ENCODE assay signal across 11 cellular contexts in the genomic region with DNA sequence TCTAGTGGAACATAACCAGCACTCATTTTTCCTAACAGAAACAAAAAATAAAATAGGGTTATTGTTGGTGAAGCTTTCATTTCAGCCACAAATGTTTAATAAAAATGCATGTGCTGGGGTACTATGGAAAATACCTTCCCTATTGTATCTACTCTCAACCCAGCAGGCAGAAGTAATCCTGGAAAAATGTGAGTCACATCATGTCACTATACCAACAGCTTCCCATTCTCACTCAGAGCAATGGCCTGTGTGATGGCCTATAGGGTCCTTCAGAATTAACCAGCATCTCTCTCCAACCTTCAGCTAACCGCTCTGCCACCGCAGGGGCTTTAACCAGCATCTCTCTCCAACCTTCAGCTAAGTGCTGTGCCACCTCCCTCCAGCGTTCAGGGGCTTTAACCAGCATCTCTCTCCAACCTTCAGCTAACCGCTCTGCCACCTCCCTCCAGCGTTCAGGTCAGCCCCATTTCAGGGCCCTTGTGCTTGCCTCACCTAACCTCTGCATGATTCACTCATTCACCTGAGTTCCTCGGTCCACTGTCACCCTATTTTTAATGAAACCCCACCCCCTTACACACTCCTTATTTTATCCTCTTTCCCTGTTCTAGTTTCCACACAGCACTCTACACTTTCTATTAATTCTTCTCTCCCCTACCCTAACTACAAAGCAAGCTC. TPM values are rescaled to one million over a fixed set of nuclear protein-coding genes. Genes with fewer than 3 reads are reported as not detected.
A peak's percentile ranks its signal among the peaks of the same experiment; 100 is the strongest.
DNase-seq lines count a peak whose midpoint lies in the region; ATAC-seq and TF ChIP-seq lines count a peak whose summit lies in the region.
"Had no signal": no experiment of that assay in that cellular context is flagged by ENCODE, and none has a peak within 500 bp of the region (broad histone marks: within the 10 kb centered on the region; RNA-seq: fewer than 3 reads in every experiment).

No MANE protein-coding gene starts in this region.

- H3K9me2 ChIP-seq in hepatocyte (replicated peaks; ENCODE audit: insufficient read depth) (no peaks in the 10 kb centered on the region), Karpas-422 (replicated peaks; ENCODE audit: insufficient read depth, low read length) (no peaks in the 10 kb centered on the region)

- peaks cover 50% of the 10 kb centered on the region for H3K4me1 Mint-ChIP-seq in MCF 10A (ENCODE audit: insufficient read depth, unreplicated experiment)
- peaks cover 57% of the 10 kb centered on the region for H3K4me1 Mint-ChIP-seq in stimulated activated effector memory CD8-positive, alpha-beta T cell treated with anti-CD3 and anti-CD28 coated beads, Interleukin-12 subunit alpha, Interleukin-12 subunit beta, amount 100 ng/mL, for 72 hours

- H3K27ac Mint-ChIP-seq in MCF 10A (ENCODE audit: low read depth, unreplicated experiment): no peak overlapping the region
- peak overlapping the region; percentile 57 for H3K27ac Mint-ChIP-seq in stimulated activated effector memory CD8-positive, alpha-beta T cell treated with anti-CD3 and anti-CD28 coated beads, Interleukin-12 subunit alpha, Interleukin-12 subunit beta, amount 100 ng/mL, for 72 hours

- peaks cover 100% of the 10 kb centered on the region for H3K79me2 ChIP-seq in hepatocyte
- peaks cover 99% of the 10 kb centered on the region for H3K79me2 ChIP-seq in Karpas-422 (ENCODE audit: low read length)

- CTCF ChIA-PET in MCF 10A (lab: Yijun Ruan, JAX): interaction anchor here (0.8 kb wide), 1 partner anchor 132 kb away, joined by 4 read pairs; no protein-coding TSS in a partner anchor

- peaks cover 0 to 14% of the 10 kb centered on the region in 2 donors for H3K4me1 ChIP-seq in breast epithelium
- peaks cover 17% of the 10 kb centered on the region for H3K4me1 ChIP-seq in hepatocyte (ENCODE audit: insufficient read depth)
- peaks cover 17% of the 10 kb centered on the region for H3K4me1 ChIP-seq in Karpas-422 (ENCODE audit: low read length)

- BruUV-seq in MCF 10A (replicated peaks; lab: Mats Ljungman, UMichigan): no TSS peak

- H3K36me3 ChIP-seq in breast epithelium (no peaks in the 10 kb centered on the region), hepatocyte (replicated peaks; ENCODE audit: insufficient read depth, low read depth) (no peaks in the 10 kb centered on the region), Karpas-422 (ENCODE audit: insufficient read depth, low read length) (peaks cover 10% of the 10 kb centered on the region)

- 76% methylated on average over 6 of the region's 6 CpGs for WGBS in hepatocyte (ENCODE audit: low lambda C conversion rate, missing lambda C conversion rate)

- no peak for ATAC-seq in stimulated activated effector memory CD8-positive, alpha-beta T cell treated with anti-CD3 and anti-CD28 coated beads, Interleukin-12 subunit alpha, Interleukin-12 subunit beta, amount 100 ng/mL, for 72 hours

- peak overlapping the region; percentile 56 for H3K4me2 ChIP-seq in hepatocyte
- H3K4me2 ChIP-seq in Karpas-422 (ENCODE audit: low read depth, low read length, poor library complexity, severe bottlenecking): no peak overlapping the region

- no peaks in the 10 kb centered on the region for H3K9me3 Mint-ChIP-seq in MCF 10A (ENCODE audit: unreplicated experiment)
- H3K9me3 Mint-ChIP-seq in stimulated activated effector memory CD8-positive, alpha-beta T cell treated with anti-CD3 and anti-CD28 coated beads, Interleukin-12 subunit alpha, Interleukin-12 subunit beta, amount 100 ng/mL, for 72 hours: no peaks in the 10 kb centered on the region

- TF ChIP-seq CTCF in MCF 10A (IDR thresholded peaks at IDR 0.05; ENCODE audit: unreplicated experiment): no peak
- TF ChIP-seq CTCF in breast epithelium (IDR thresholded peaks at IDR 0.05): no peak
- no peak for TF ChIP-seq CTCF in VCaP (conservative IDR thresholded peaks at IDR 0.05)
- no peak for TF ChIP-seq CTCF in hepatocyte (IDR thresholded peaks at IDR 0.05; ENCODE audit: poor library complexity)

- H3K9me3 ChIP-seq in breast epithelium: no peaks in the 10 kb centered on the region
- no peaks in the 10 kb centered on the region for H3K9me3 ChIP-seq in hepatocyte (ENCODE audit: low read depth)
- H3K9me3 ChIP-seq in Karpas-422 (ENCODE audit: low read length): no peaks in the 10 kb centered on the region

- H4K20me1 ChIP-seq in hepatocyte (ENCODE audit: insufficient read depth, poor library complexity, severe bottlenecking) (peaks cover 67% of the 10 kb centered on the region), Karpas-422 (ENCODE audit: insufficient read depth, low read depth, low read length) (0 out of 2 replicates have a peak, but pooled peaks cover 9% of the 10 kb centered on the region)

- no peaks in the 10 kb centered on the region for H3K27me3 ChIP-seq in breast epithelium
- H3K27me3 ChIP-seq in hepatocyte: no peaks in the 10 kb centered on the region
- no peaks in the 10 kb centered on the region for H3K27me3 ChIP-seq in Karpas-422 (ENCODE audit: low read length)

- H2AFZ ChIP-seq in hepatocyte (no peak overlapping the region), Karpas-422 (ENCODE audit: low read length) (no peak overlapping the region)

- H3K9ac ChIP-seq in Karpas-422 (ENCODE audit: low read length): no peak overlapping the region

- H3K27me3 Mint-ChIP-seq in MCF 10A (ENCODE audit: insufficient read depth, unreplicated experiment): no peaks in the 10 kb centered on the region

- DNase-seq in MCF 10A (ENCODE audit: unreplicated experiment) (peak; percentile 23), breast epithelium (ENCODE audit: low spot score in 2 of 2) (no peak), hepatocyte (ENCODE audit: low spot score) (peak; percentile 6), GF-D8 (lab: John Stamatoyannopoulos, UW) (no peak), Karpas-422 (no peak), SHP77 treated with DMSO at 0.1 percent for 48 hours (lab: John Stamatoyannopoulos, UW) (no peak)
- no peak for DNase-seq in stimulated activated effector memory CD8-positive, alpha-beta T cell treated with anti-CD3 and anti-CD28 coated beads, Interleukin-12 subunit alpha, Interleukin-12 subunit beta, amount 100 ng/mL, for 72 hours (ENCODE audit: low spot score in 2 of 2)
- DNase-seq: C1 segment of cervical spinal cord, kidney, NCI-H187 treated with DMSO at 0.1 percent for 48 hours had no signal

- intact Hi-C loops in MCF 10A (cut with micrococcal nuclease): no loop called here
- intact Hi-C loops in breast epithelium (cut with DNase I; ENCODE audit: low total_unique reads): no loop called here

- peaks cover 11% of the 10 kb centered on the region for H3K36me3 Mint-ChIP-seq in MCF 10A (ENCODE audit: insufficient read depth, unreplicated experiment)
- H3K36me3 Mint-ChIP-seq in stimulated activated effector memory CD8-positive, alpha-beta T cell treated with anti-CD3 and anti-CD28 coated beads, Interleukin-12 subunit alpha, Interleukin-12 subunit beta, amount 100 ng/mL, for 72 hours: peaks cover 13% of the 10 kb centered on the region

- no peak overlapping the region for H3K4me3 Mint-ChIP-seq in MCF 10A (ENCODE audit: unreplicated experiment)
- H3K4me3 Mint-ChIP-seq in stimulated activated effector memory CD8-positive, alpha-beta T cell treated with anti-CD3 and anti-CD28 coated beads, Interleukin-12 subunit alpha, Interleukin-12 subunit beta, amount 100 ng/mL, for 72 hours: no peak overlapping the region

- POLR2A ChIA-PET in MCF 10A (lab: Yijun Ruan, JAX): interaction anchor here (0.6 to 1.6 kb wide), 7 partner anchors 12 to 758 kb away, joined by 3 to 6 read pairs (median 3); no protein-coding TSS in a partner anchor

- H3K4me3 ChIP-seq in breast epithelium (no peak overlapping the region), hepatocyte (no peak overlapping the region), Karpas-422 (ENCODE audit: low read length) (no peak overlapping the region)

- H3K27ac ChIP-seq in breast epithelium (no peak overlapping the region), VCaP (peak overlapping the region; percentile 70), hepatocyte (peak overlapping the region; percentile 62), Karpas-422 (ENCODE audit: low read length) (no peak overlapping the region)

- no peak for TF ChIP-seq POLR2A in breast epithelium (IDR thresholded peaks at IDR 0.05)

RNA-seq across cellular contexts. Expression of a gene that starts 34.0 kb away (rescaled TPM):
- total RNA-seq in MCF 10A (2022): 65.1 and 78.5 TPM in 2 replicates
- 10 to 100 TPM; 43.3 to 56.5 (median 43.4) TPM for total RNA-seq in breast epithelium
- 52.6 and 78.8 TPM in 2 replicates for total RNA-seq in hepatocyte
- 51.3 and 65.1 TPM in 2 replicates for polyA plus RNA-seq in hepatocyte
- 45.2 and 60.8 TPM in 2 replicates for total RNA-seq in Karpas-422 (2014; rRNA removed; shearing (Covaris generic); ENCODE audit: low replicate concordance)

Comparison
In these comparisons a context has a peak if more than half of its experiments do, and no peak if none do; other contexts are left out.
1. DNase-seq: peak in MCF 10A (single experiment) and hepatocyte (single experiment); none in breast epithelium (0 of 2), stimulated activated effector memory CD8-positive, alpha-beta T cell treated with anti-CD3 and anti-CD28 coated beads, Interleukin-12 subunit alpha, Interleukin-12 subunit beta, amount 100 ng/mL, for 72 hours (0 of 2), GF-D8 (single experiment), Karpas-422 (single experiment) and SHP77 treated with DMSO at 0.1 percent for 48 hours (single experiment).
2. H3K27ac ChIP-seq: peak in VCaP (single experiment) and hepatocyte (single experiment); none in breast epithelium (0 of 2) and Karpas-422 (single experiment).